ENCODE assay signal across 32 cellular contexts in the genomic region with DNA sequence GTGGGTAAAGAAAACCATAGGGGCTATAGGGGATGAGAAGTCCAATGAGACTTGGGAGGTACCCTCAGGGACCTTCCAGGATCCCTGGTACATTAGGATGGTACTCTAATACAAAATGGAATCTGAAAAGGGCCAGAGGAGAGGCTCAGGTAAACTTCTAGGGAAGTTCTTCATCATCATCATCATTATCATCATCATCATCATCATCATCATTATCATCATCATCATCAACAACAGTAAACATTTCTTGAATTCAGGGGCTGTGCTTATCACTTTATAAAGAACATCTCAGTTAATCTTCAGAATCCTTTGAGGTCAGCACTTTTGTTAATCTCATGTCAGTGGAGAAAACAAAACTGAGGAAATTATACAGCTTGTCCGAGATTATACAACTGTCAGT. TPM values are rescaled to one million over a fixed set of nuclear protein-coding genes. Genes with fewer than 3 reads are reported as not detected.
"Had no signal": no experiment of that assay in that cellular context is flagged by ENCODE, and none has a peak within 500 bp of the region (broad histone marks: within the 10 kb centered on the region; RNA-seq: fewer than 3 reads in every experiment).

No MANE protein-coding gene starts in this region.

- H3K4me1 ChIP-seq: body of pancreas, colonic mucosa, gastrocnemius medialis, heart left ventricle had no signal

- H3K27ac ChIP-seq: body of pancreas, cardiac muscle cell, colonic mucosa, gastrocnemius medialis, heart left ventricle had no signal

- H3K9me3 ChIP-seq: body of pancreas, colonic mucosa, gastrocnemius medialis, heart left ventricle had no signal

- FAIRE-seq: endometrium, endothelial cell of umbilical vein had no signal

- ATAC-seq: activated CD4-positive, alpha-beta T cell treated with anti-CD3 and anti-CD28 coated beads for 36 hours; activated naive CD4-positive, alpha-beta T cell treated with anti-CD3 and anti-CD28 coated beads, Interleukin-2, amount 50 U/mL, for 72 hours; activated T-cell treated with anti-CD3 and anti-CD28 coated beads, Interleukin-2, amount 50 U/mL, for 72 hours; body of pancreas; esophagus mucosa; gastrocnemius medialis; heart left ventricle had no signal

- H3K36me3 ChIP-seq: cardiac muscle cell, colonic mucosa, gastrocnemius medialis, heart left ventricle had no signal

- H3K4me3 ChIP-seq: body of pancreas, cardiac muscle cell, colonic mucosa, gastrocnemius medialis, heart left ventricle had no signal

- H3K27me3 ChIP-seq: body of pancreas, cardiac muscle cell, colonic mucosa, gastrocnemius medialis had no signal

- DNase-seq: activated CD4-positive, alpha-beta memory T cell treated with anti-CD3 and anti-CD28 coated beads, Interleukin-2, amount 10 ng/mL, durations not matched to agents 7 days and 5 days; activated CD4-positive, alpha-beta T cell treated with anti-CD3 and anti-CD28 coated beads for 36 hours; activated CD4-positive, alpha-beta T cell treated with anti-CD3 and anti-CD28 coated beads, Interleukin-2, amount 10 ng/mL, durations not matched to agents 7 days and 5 days; activated CD4-positive, alpha-beta T cell treated with anti-CD3 and anti-CD28 coated beads, Interleukin-2, amount 50 U/mL, for 4 hours; activated CD4-positive, CD25-positive, alpha-beta regulatory T cell; activated CD4-positive, CD25-positive, alpha-beta regulatory T cell treated with anti-CD3 and anti-CD28 coated beads, Interleukin-2, amount 50 U/mL, for 72 hours; activated CD8-positive, alpha-beta memory T cell treated with anti-CD3 and anti-CD28 coated beads, Interleukin-2, amount 50 U/mL, for 48 hours; activated gamma-delta T cell; activated naive CD4-positive, alpha-beta T cell; activated naive CD4-positive, alpha-beta T cell treated with anti-CD3 and anti-CD28 coated beads, Interleukin-2, amount 10 ng/mL, durations not matched to agents 7 days and 5 days; activated naive CD8-positive, alpha-beta T cell treated with anti-CD3 and anti-CD28 coated beads, Interleukin-2, amount 10 ng/mL, durations not matched to agents 7 days and 5 days; activated T-cell treated with anti-CD3 and anti-CD28 coated beads for 4 hours; activated T-cell treated with anti-CD3 and anti-CD28 coated beads, Interleukin-2, amount 50 U/mL, for 24 hours; activated T-cell treated with anti-CD3 and anti-CD28 coated beads, Interleukin-2, amount 50 U/mL, for 72 hours; anterior cingulate cortex; body of pancreas; central memory CD4-positive, alpha-beta T cell; cerebellar nuclear complex; colonic mucosa; effector CD8-positive, alpha-beta T cell; foreskin fibroblast; gastrocnemius medialis; glutamatergic neuron; heart left ventricle; T-helper 2 cell had no signal

RNA-seq across cellular contexts. Expression of gene PLPP4, which starts 50.1 kb away (rescaled TPM):
- total RNA-seq: activated CD4-positive, alpha-beta memory T cell treated with anti-CD3 and anti-CD28 coated beads, Interleukin-2, amount 10 ng/mL, durations not matched to agents 7 days and 5 days; activated CD4-positive, alpha-beta T cell treated with anti-CD3 and anti-CD28 coated beads for 36 hours; activated CD4-positive, alpha-beta T cell treated with anti-CD3 and anti-CD28 coated beads, Interleukin-2, amount 10 ng/mL, durations not matched to agents 7 days and 5 days; activated naive CD4-positive, alpha-beta T cell treated with anti-CD3 and anti-CD28 coated beads, Interleukin-2, amount 50 U/mL, for 72 hours; activated naive CD8-positive, alpha-beta T cell treated with anti-CD3 and anti-CD28 coated beads, Interleukin-2, amount 10 ng/mL, durations not matched to agents 7 days and 5 days; activated T-cell treated with anti-CD3 and anti-CD28 coated beads, Interleukin-2, amount 50 U/mL, for 72 hours; dermis microvascular lymphatic vessel endothelial cell; esophagus mucosa; gastrocnemius medialis; T-helper 1 cell treated with Interleukin-12 subunit alpha and Interleukin-12 subunit beta and Interleukin-4 antibody, amounts not matched to agents 30 ng/mL and 1 ng/mL, for 36 hours had no signal
- polyA plus RNA-seq: heart left ventricle had no signal
